1 cellular context compared by ENCODE assay signal in the genomic region with DNA sequence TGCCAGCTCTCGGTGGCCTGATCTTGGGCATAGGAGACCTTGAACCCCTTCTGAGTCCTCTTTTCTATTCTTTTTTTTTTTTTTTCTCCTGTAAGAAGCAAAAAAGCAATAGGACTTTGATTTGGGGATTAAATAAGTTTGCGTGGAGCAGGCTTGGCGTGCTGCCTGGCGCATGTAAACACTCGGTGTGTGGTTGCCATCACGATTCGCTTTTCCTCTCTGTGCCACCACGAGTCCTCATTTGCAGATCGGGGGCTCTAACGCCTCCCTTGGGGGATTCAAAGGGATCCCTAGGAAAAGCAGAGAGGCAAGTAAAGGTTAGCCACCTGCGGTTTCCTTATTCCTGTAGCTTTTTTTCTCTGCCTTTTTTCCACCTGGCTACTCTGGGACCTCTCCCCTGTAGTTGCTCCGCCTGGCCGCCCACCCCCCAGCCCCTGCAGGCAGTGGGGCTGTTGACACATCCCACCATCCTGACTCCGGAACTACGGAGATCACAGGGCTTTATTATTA.
TF ChIP-seq lines count a peak whose summit lies in the region.

No MANE protein-coding gene starts in this region.

TF ChIP-seq in endothelial cell of umbilical vein, 7 proteins besides CTCF, POLR2A, EP300 and RAD21:
- TF ChIP-seq MAX (IDR thresholded peaks at IDR 0.05; ENCODE audit: insufficient read depth, insufficient read length) (no peak), POLR2AphosphoS5 (IDR thresholded peaks at IDR 0.05; ENCODE audit: insufficient read depth, low read depth, low read length) (no peak), MYC (IDR thresholded peaks at IDR 0.05; ENCODE audit: low read depth, low read length) (no peak), FOS (IDR thresholded peaks at IDR 0.05; ENCODE audit: borderline replicate concordance, insufficient read depth, low read length) (no peak)
TF ChIP-seq in endothelial cell of umbilical vein: peak in this region for 0.
